22 cellular contexts compared by ENCODE assay signal in genomic region chr20:51037499-51038110, GRCh38. TPM values are rescaled to one million over a fixed set of nuclear protein-coding genes. Genes with fewer than 3 reads are reported as not detected.
A peak's percentile ranks its signal among the peaks of the same experiment; 100 is the strongest.
DNase-seq lines count a peak whose midpoint lies in the region; ATAC-seq, FAIRE-seq and TF ChIP-seq lines count a peak whose summit lies in the region.
"Had no signal": no experiment of that assay in that cellular context is flagged by ENCODE, and none has a peak within 500 bp of the region (broad histone marks: within the 10 kb centered on the region; RNA-seq: fewer than 3 reads in every experiment).

No MANE protein-coding gene starts in this region.

- H3K4me3 ChIP-seq in K562 (no peak overlapping the region), left lung (no peak overlapping the region)

- H3K36me3 ChIP-seq in K562 (ENCODE audit: control insufficient read depth, insufficient read depth, low read length) (no peaks in the 10 kb centered on the region), left lung (no peaks in the 10 kb centered on the region)

- no peak overlapping the region for H3K27ac ChIP-seq in K562 (ENCODE audit: extremely low read depth, low read depth, low read length)
- H3K27ac ChIP-seq in left lung: no peak overlapping the region

- no peaks in the 10 kb centered on the region for H3K9me1 ChIP-seq in K562 (ENCODE audit: control insufficient read depth, insufficient read depth, low read length)

- WGBS in K562 (ENCODE audit: insufficient coverage, low coverage, missing lambda C conversion rate): 51% methylated on average over 14 of the region's 14 CpGs

- H3K9me3 ChIP-seq in K562 (replicated peaks; ENCODE audit: control insufficient read depth, insufficient read depth, low read depth, low read length) (no peaks in the 10 kb centered on the region), left lung (no peaks in the 10 kb centered on the region)

- intact Hi-C loops in K562 (cut with micrococcal nuclease) (no loop called here), left lung (cut with DNase I) (no loop called here)

- no peak for TF ChIP-seq EP300 in K562 (IDR thresholded peaks at IDR 0.05; ENCODE audit: low read length)

- no peak for ATAC-seq in K562
- no peak for ATAC-seq in left lung
- no peak for ATAC-seq in GM21737 (IDR thresholded peaks at IDR 0.05; ENCODE audit: unreplicated experiment)
- ATAC-seq: activated T-cell treated with anti-CD3 and anti-CD28 coated beads, Interleukin-2, amount 50 U/mL, for 4 hours; left ventricle myocardium superior; Right ventricle myocardium inferior had no signal

- no peak overlapping the region for H3K9ac ChIP-seq in K562 (ENCODE audit: insufficient read depth in 1 of 2, low read depth in 2 of 2, low read length in 2 of 2)

- no peak overlapping the region for H3K4me2 ChIP-seq in K562 (ENCODE audit: insufficient read depth, low read length)

- H3K27me3 ChIP-seq in K562 (ENCODE audit: control insufficient read depth in 2 of 2, insufficient read depth in 2 of 2, low read length in 2 of 2) (peaks cover 8 to 37% of the 10 kb centered on the region in 2 experiments; a peak in 4 of 5 replicates), left lung (peaks cover 0 to 68% of the 10 kb centered on the region in 2 donors)

- H4K20me1 ChIP-seq in K562 (replicated peaks; ENCODE audit: control insufficient read depth, insufficient read depth, low read length): no peaks in the 10 kb centered on the region

- no peak for TF ChIP-seq POLR2A in K562 (conservative IDR thresholded peaks at IDR 0.05)

- H3K4me1 ChIP-seq in K562 (replicated peaks in 1 of 2; ENCODE audit: control insufficient read depth in 2 of 2, insufficient read depth in 2 of 2, low read length in 2 of 2) (peaks cover 0 to 22% of the 10 kb centered on the region in 2 experiments; a peak in 3 of 5 replicates), left lung (no peaks in the 10 kb centered on the region)

- TF ChIP-seq CTCF in K562 (IDR thresholded peaks at IDR 0.05 in 2 of 3, conservative IDR thresholded peaks at IDR 0.05 in 1 of 3; ENCODE audit: insufficient read depth in 2 of 3, low read depth in 1 of 3, low read length in 3 of 3) (no peak), left lung (IDR thresholded peaks at IDR 0.05) (no peak)

- no peaks in the 10 kb centered on the region for H3K79me2 ChIP-seq in K562 (ENCODE audit: control insufficient read depth, insufficient read depth, low read length)

- in situ Hi-C loops in K562 (cut with MboI): no loop called here

- no TSS peak for BruUV-seq in K562 (replicated peaks; lab: Mats Ljungman, UMichigan)

- no peak for FAIRE-seq in K562 (lab: Jason Lieb, UNC)

- CTCF ChIA-PET in K562 (lab: Yijun Ruan, JAX; ENCODE audit: low intra/inter-chr PET ratio): no interaction called here

- DNase-seq in DMS 273 treated with DMSO at 0.1 percent for 48 hours (lab: John Stamatoyannopoulos, UW) (peak; percentile 86), NCI-H1436 treated with DMSO at 0.1 percent for 48 hours (lab: John Stamatoyannopoulos, UW) (peak; percentile 41), K562 (ENCODE audit: extremely low read depth in 1 of 4, low spot score in 3 of 4) (no peak), putamen (ENCODE audit: low spot score) (peak; percentile 13), left lung (no peak)
- no peak for DNase-seq in activated CD4-positive, alpha-beta T cell treated with anti-CD3 and anti-CD28 coated beads for 48 hours
- DNase-seq: activated CD4-positive, CD25-positive, alpha-beta regulatory T cell treated with anti-CD3 and anti-CD28 coated beads, Interleukin-2, amount 50 U/mL, for 72 hours; activated naive CD4-positive, alpha-beta T cell treated with Interleukin-2 at 50 U/mL for 16 hours; activated T-cell treated with anti-CD3 and anti-CD28 coated beads, Interleukin-2, amount 50 U/mL, for 4 hours; amniotic stem cell; CD4-positive, alpha-beta T cell; central memory CD4-positive, alpha-beta T cell; DMS153; effector CD4-positive, alpha-beta T cell; GF-D8; Karpas-422; left ventricle myocardium superior; NCI-H1048; NCI-H2227 treated with DMSO at 0.1 percent for 48 hours; nephron progenitor cell had no signal

- POLR2A ChIA-PET in K562 (lab: Yijun Ruan, JAX): interaction anchor here (0.7 to 1.2 kb wide), 3 partner anchors 13 to 104 kb away, joined by 3 read pairs; no protein-coding TSS in a partner anchor

- H2AFZ ChIP-seq in K562 (ENCODE audit: low read depth, low read length): no peak overlapping the region

- TF ChIP-seq RAD21 in K562 (CRISPR knock-in tag; conservative IDR thresholded peaks at IDR 0.05 in 1 of 2, IDR thresholded peaks at IDR 0.05 in 1 of 2): no peak

TF ChIP-seq in K562, 482 proteins besides CTCF, POLR2A, EP300 and RAD21:
- no peak for TF ChIP-seq NCOR1 (IDR thresholded peaks at IDR 0.05)
- TF ChIP-seq ZBTB12 (CRISPR knock-in tag; IDR thresholded peaks at IDR 0.05): no peak
- peak; percentile 66; the same call in 1 of the 2 replicates for TF ChIP-seq ZNF263 (CRISPR knock-in tag; IDR thresholded peaks at IDR 0.05; ENCODE audit: borderline replicate concordance)
- no peak for TF ChIP-seq ZNF232 (CRISPR knock-in tag; IDR thresholded peaks at IDR 0.05)

RNA-seq across cellular contexts. Expression of gene KCNG1, which starts 14.7 kb away (rescaled TPM):
- 0.21 and 0.25 TPM in 2 replicates for total RNA-seq in K562 (2011; cell fraction: chromatin; rRNA removed; ENCODE audit: low replicate concordance)
- not detected in 2 replicates for total RNA-seq in K562 (2011; cell fraction: nucleolus; rRNA removed)
- total RNA-seq in K562 (2011; cell fraction: nucleoplasm; rRNA removed): 0.44 and 0.69 TPM in 2 replicates
- total RNA-seq in K562 (2014; rRNA removed) (0.09 and 0.94 TPM in 2 replicates), K562 (2014; rRNA removed; fragmentation: Illumina TruSeq; extraction: Trizol) (0.26 and 0.33 TPM in 2 replicates), K562 (2015; rRNA removed; fragmentation: Illumina TruSeq; extraction: Trizol) (0.11 and 0.22 TPM in 2 replicates), K562 (2021) (0.76 and 1.5 TPM in 2 replicates), left lung (under 1 TPM; 0.31 to 0.70 TPM)
- polyA plus RNA-seq in K562 (2011; rRNA removed) (not detected in 2 replicates), K562 (2014; fragmentation: Illumina TruSeq; extraction: Trizol) (0.12 and 0.29 TPM in 2 replicates), K562 (2014; fragmentation: Nextera tagmentation; extraction: Ambion mirVana) (under 1 TPM in 1 of 2 experiments, not detected in 1; 0.06 TPM), K562 (2014; rRNA removed) (1.5 TPM in 2 replicates)
- polyA plus RNA-seq in K562 (2011; cell fraction: cytosol; rRNA removed): 0.03 and 0.12 TPM in 2 replicates
- polyA plus RNA-seq in K562 (2011; cell fraction: nucleus; rRNA removed): 0.11 TPM in 1 of 2 replicates, not detected in the other
- 0.52 and 13.7 TPM in 2 replicates for polyA plus RNA-seq in K562 (2012)
- not detected in 2 replicates for polyA minus RNA-seq in K562 (2011; rRNA and poly(A)+ RNA removed)
- polyA minus RNA-seq in K562 (2011; cell fraction: cytosol; rRNA and poly(A)+ RNA removed): not detected in 2 replicates
- not detected in 2 replicates for polyA minus RNA-seq in K562 (2011; cell fraction: nucleus; rRNA and poly(A)+ RNA removed)
- total RNA-seq: CD4-positive, alpha-beta T cell had no signal

Comparison
In these comparisons a context has a peak if more than half of its experiments do, and no peak if none do; other contexts are left out.
1. DNase-seq: peak in DMS 273 treated with DMSO at 0.1 percent for 48 hours (single experiment), NCI-H1436 treated with DMSO at 0.1 percent for 48 hours (single experiment) and putamen (single experiment); none in K562 (0 of 4), activated CD4-positive, alpha-beta T cell treated with anti-CD3 and anti-CD28 coated beads for 48 hours (single experiment) and left lung (0 of 2).